18 cellular contexts compared by ENCODE assay signal in genomic region chr12:122403831-122404230, GRCh38. TPM values are rescaled to one million over a fixed set of nuclear protein-coding genes. Genes with fewer than 3 reads are reported as not detected.
DNase-seq lines count a peak whose midpoint lies in the region; ATAC-seq and TF ChIP-seq lines count a peak whose summit lies in the region.
"Had no signal": no experiment of that assay in that cellular context is flagged by ENCODE, and none has a peak within 500 bp of the region (broad histone marks: within the 10 kb centered on the region; RNA-seq: fewer than 3 reads in every experiment).

No MANE protein-coding gene starts in this region.

- H3K4me3 ChIP-seq in GM12864 (ENCODE audit: low read depth, low read length) (peak overlapping the region; percentile 2; the same call in 1 of the 2 replicates), GM23338 (no peak overlapping the region), skeletal muscle tissue (ENCODE audit: low read length in 3 of 3) (peak overlapping the region in 1 of 3 donors; percentile 22)
- no peak overlapping the region for H3K4me3 ChIP-seq in CD8-positive, alpha-beta T cell (ENCODE audit: low read depth, low read length)
- H3K4me3 ChIP-seq: breast epithelium had no signal

- no peaks in the 10 kb centered on the region for H3K9me3 ChIP-seq in skeletal muscle tissue (ENCODE audit: control insufficient read depth in 3 of 3, low read length in 3 of 3)
- no peaks in the 10 kb centered on the region for H3K9me3 ChIP-seq in CD8-positive, alpha-beta T cell (ENCODE audit: low read length)
- H3K9me3 ChIP-seq: breast epithelium had no signal

- intact Hi-C loops in CD8-positive, alpha-beta T cell (cut with DNase I, micrococcal nuclease), result no loop called here

- H3K36me3 ChIP-seq in GM23338 (ENCODE audit: insufficient read depth), result no peaks in the 10 kb centered on the region
- H3K36me3 ChIP-seq in skeletal muscle tissue (ENCODE audit: control insufficient read depth in 3 of 3, insufficient read depth in 3 of 3, low read length in 3 of 3), result peaks cover 0 to 3% (median 2%) of the 10 kb centered on the region in 3 donors
- H3K36me3 ChIP-seq in CD8-positive, alpha-beta T cell (ENCODE audit: insufficient read depth, low read length), result no peaks in the 10 kb centered on the region
- H3K36me3 ChIP-seq: breast epithelium had no signal

- no peak overlapping the region for H3K4me3 Mint-ChIP-seq in GM23338
- H3K4me3 Mint-ChIP-seq in CD8-positive, alpha-beta T cell, result no peak overlapping the region
- H3K4me3 Mint-ChIP-seq: CD14-positive monocyte had no signal

- H3K4me1 ChIP-seq in GM23338 (ENCODE audit: insufficient read depth) (peaks cover 8% of the 10 kb centered on the region), skeletal muscle tissue (ENCODE audit: control insufficient read depth in 3 of 3, insufficient read depth in 3 of 3, low read length in 3 of 3) (peaks cover 41 to 51% (median 44%) of the 10 kb centered on the region in 3 donors)
- H3K4me1 ChIP-seq in CD8-positive, alpha-beta T cell (ENCODE audit: insufficient read depth, low read length), result peaks cover 6% of the 10 kb centered on the region

- DNase-seq in GM12864 (ENCODE audit: low read depth) (no peak), GM23338 (ENCODE audit: low spot score) (no peak), epithelial cell of prostate (ENCODE audit: low read depth, low spot score) (no peak), NCI-H2107 (lab: John Stamatoyannopoulos, UW) (no peak)
- no peak for DNase-seq in CD8-positive, alpha-beta T cell
- DNase-seq: activated CD8-positive, alpha-beta memory T cell treated with anti-CD3 and anti-CD28 coated beads, Interleukin-2, amount 50 U/mL, for 48 hours; DND-41; H7; hypothalamus; KG1; NCI-H1105 treated with DMSO at 0.1 percent for 48 hours; NCI-H345 had no signal

- H4K20me1 ChIP-seq in GM23338 (replicated peaks; ENCODE audit: insufficient read depth), result no peaks in the 10 kb centered on the region

- H3K79me2 ChIP-seq in GM23338 (replicated peaks; ENCODE audit: insufficient read depth), result peaks cover 4% of the 10 kb centered on the region; the same call in 1 of the 2 replicates

- POLR2A ChIA-PET in CD8-positive, alpha-beta T cell (lab: Charles Lee), result interaction anchor here (0.7 kb wide), 1 partner anchor 434 kb away, joined by 3 read pairs; no protein-coding TSS in a partner anchor

- CTCF ChIA-PET in CD8-positive, alpha-beta T cell (lab: Charles Lee), result interaction anchor here (0.7 to 11.4 kb wide), 3 partner anchors 18 to 356 kb away, joined by 3 to 264 read pairs (median 4); partner anchors contain the start of gene CLIP1

- ATAC-seq in GM23338 (no peak), HG02840 (IDR thresholded peaks at IDR 0.05; ENCODE audit: low FRiP score, unreplicated experiment) (no peak)
- no peak for ATAC-seq in CD8-positive, alpha-beta T cell
- ATAC-seq: Right ventricle myocardium inferior had no signal

- no peaks in the 10 kb centered on the region for H3K9me2 ChIP-seq in GM23338 (ENCODE audit: insufficient read depth)

- H2AFZ ChIP-seq in GM23338, result no peak overlapping the region

- peaks cover 3% of the 10 kb centered on the region; the same call in 1 of the 3 replicates for H3K36me3 Mint-ChIP-seq in GM23338 (ENCODE audit: low read depth)
- H3K36me3 Mint-ChIP-seq in CD8-positive, alpha-beta T cell, result peaks cover 11% of the 10 kb centered on the region

- H3K4me1 Mint-ChIP-seq in GM23338, result peaks cover 15% of the 10 kb centered on the region
- peaks cover 21% of the 10 kb centered on the region for H3K4me1 Mint-ChIP-seq in CD8-positive, alpha-beta T cell (ENCODE audit: low read depth)

- peak overlapping the region in 1 of 3 donors; percentile 54 for H3K9ac ChIP-seq in skeletal muscle tissue (ENCODE audit: low read depth in 1 of 3, low read length in 3 of 3)

- H3K27ac Mint-ChIP-seq in GM23338, result peak overlapping the region; percentile 71
- no peak overlapping the region for H3K27ac Mint-ChIP-seq in CD8-positive, alpha-beta T cell

- TF ChIP-seq CTCF in GM12864 (IDR thresholded peaks at IDR 0.05; ENCODE audit: low read depth, low read length, missing control alignments) (no peak), GM23338 (conservative IDR thresholded peaks at IDR 0.05; ENCODE audit: low read depth in 2 of 2) (no peak)
- TF ChIP-seq CTCF in CD8-positive, alpha-beta T cell (IDR thresholded peaks at IDR 0.05), result no peak

- H3F3A ChIP-seq in GM23338 (replicated peaks; ENCODE audit: low read depth), result no peaks in the 10 kb centered on the region; the same call in 1 of the 2 replicates

- peaks cover 6% of the 10 kb centered on the region for H3K27me3 Mint-ChIP-seq in GM23338 (ENCODE audit: insufficient read depth, low read depth, poor library complexity)
- H3K27me3 Mint-ChIP-seq in CD8-positive, alpha-beta T cell (ENCODE audit: low read depth), result no peaks in the 10 kb centered on the region

- H3K27me3 ChIP-seq in GM23338 (ENCODE audit: insufficient read depth) (no peaks in the 10 kb centered on the region), skeletal muscle tissue (ENCODE audit: control insufficient read depth in 3 of 3, insufficient read depth in 3 of 3, low read length in 3 of 3) (no peaks in the 10 kb centered on the region)
- no peaks in the 10 kb centered on the region for H3K27me3 ChIP-seq in CD8-positive, alpha-beta T cell (ENCODE audit: insufficient read depth, low read length)
- H3K27me3 ChIP-seq: breast epithelium had no signal

- no peak overlapping the region for H3K27ac ChIP-seq in GM23338 (ENCODE audit: low read depth)
- H3K27ac ChIP-seq in epithelial cell of prostate, result peak overlapping the region; percentile 98
- peak overlapping the region; percentile 99 for H3K27ac ChIP-seq in skeletal muscle tissue (ENCODE audit: low read depth, low read length)
- no peak overlapping the region for H3K27ac ChIP-seq in CD8-positive, alpha-beta T cell (ENCODE audit: low read depth, low read length)

- no peak overlapping the region for H3K4me2 ChIP-seq in GM23338

- H3K9me3 Mint-ChIP-seq in GM23338, result no peaks in the 10 kb centered on the region
- no peaks in the 10 kb centered on the region for H3K9me3 Mint-ChIP-seq in CD8-positive, alpha-beta T cell
- H3K9me3 Mint-ChIP-seq: activated naive CD4-positive, alpha-beta T cell treated with anti-CD3 and anti-CD28 coated beads, Interleukin-2, amount 50 U/mL, for 72 hours; CD14-positive monocyte had no signal

TF ChIP-seq in GM23338, 12 proteins besides CTCF, POLR2A, EP300 and RAD21 (continues in another document):
- TF ChIP-seq EZH2phosphoT487 (IDR thresholded peaks at IDR 0.05; ENCODE audit: unreplicated experiment) (no peak), STAT1 (IDR thresholded peaks at IDR 0.05; ENCODE audit: unreplicated experiment) (no peak), REST (IDR thresholded peaks at IDR 0.05; ENCODE audit: unreplicated experiment) (no peak), POLR2AphosphoS5 (IDR thresholded peaks at IDR 0.05; ENCODE audit: low read depth) (no peak), JUNB (IDR thresholded peaks at IDR 0.05; ENCODE audit: unreplicated experiment) (no peak), CREB1 (CRISPR knock-in tag; IDR thresholded peaks at IDR 0.05; ENCODE audit: low read depth) (no peak)

RNA-seq across cellular contexts. Expression of gene CLIP1, which starts 18.6 kb away (rescaled TPM):
- total RNA-seq in GM23338 (2014; rRNA removed; shearing (Covaris generic)), result 15.0 and 21.1 TPM in 2 replicates
- 8.6 and 11.5 TPM in 2 replicates for polyA plus RNA-seq in GM23338 (2016; fragmentation: Nextera tagmentation; extraction: Ambion mirVana)
- 21.9 TPM for total RNA-seq in skeletal muscle tissue
- 10 to 100 TPM; 48.6 to 49.6 TPM for total RNA-seq in CD8-positive, alpha-beta T cell

Comparison
In these comparisons a context has a peak if more than half of its experiments do, and no peak if none do; other contexts are left out.
1. H3K27ac ChIP-seq: peak in epithelial cell of prostate (single experiment) and skeletal muscle tissue (single experiment); none in GM23338 (single experiment) and CD8-positive, alpha-beta T cell (single experiment).